ENCODE assay signal across 9 cellular contexts in the genomic region with DNA sequence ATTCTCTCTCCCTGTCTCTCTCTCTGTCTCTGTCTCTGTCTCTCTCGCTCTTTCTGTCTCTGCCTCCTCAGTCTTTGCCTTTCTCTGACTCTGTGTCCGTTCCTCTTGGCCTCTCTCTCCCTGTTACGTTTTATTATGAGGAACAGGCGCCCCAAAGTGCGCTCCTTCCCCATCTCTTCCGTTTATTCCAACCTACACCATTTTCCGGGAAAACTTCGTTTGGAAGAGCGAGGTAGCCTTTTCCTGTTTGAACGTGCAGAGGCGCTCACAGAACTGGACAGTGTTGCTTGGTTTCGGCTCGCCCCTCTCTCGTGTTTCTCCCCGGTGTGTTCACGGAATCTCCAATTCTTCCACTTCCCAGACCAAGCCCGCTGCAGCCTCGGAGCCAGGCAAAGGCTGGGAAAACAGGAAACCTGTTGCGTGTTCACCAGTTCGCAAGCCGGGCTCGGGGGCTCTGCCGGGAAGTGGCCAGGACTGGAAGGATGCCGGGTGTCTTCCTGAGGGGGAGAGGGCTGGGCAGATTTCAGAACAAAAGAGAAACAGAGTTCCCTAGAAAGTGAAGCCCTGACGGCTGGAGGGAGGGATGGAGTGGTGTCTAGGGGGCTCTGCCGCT. TPM values are rescaled to one million over a fixed set of nuclear protein-coding genes. Genes with fewer than 3 reads are reported as not detected.
A peak's percentile ranks its signal among the peaks of the same experiment; 100 is the strongest.
DNase-seq lines count a peak whose midpoint lies in the region; ATAC-seq and TF ChIP-seq lines count a peak whose summit lies in the region.
"Had no signal": no experiment of that assay in that cellular context is flagged by ENCODE, and none has a peak within 500 bp of the region (broad histone marks: within the 10 kb centered on the region; RNA-seq: fewer than 3 reads in every experiment).

No MANE protein-coding gene starts in this region.

- H3K4me1 Mint-ChIP-seq in naive B cell, result peaks cover 16 to 21% (median 18%) of the 10 kb centered on the region in 3 donors

- intact Hi-C loops in esophagus muscularis mucosa (cut with DNase I), result no loop called here

- peak; percentile 32 for ATAC-seq in RWPE2 (ENCODE audit: low read depth)
- no peak for ATAC-seq in naive B cell (ENCODE audit: low read depth in 2 of 2)
- no peak for ATAC-seq in GM18868 (IDR thresholded peaks at IDR 0.05; ENCODE audit: unreplicated experiment)

- H3K27me3 Mint-ChIP-seq in naive B cell, result peaks cover 41 to 61% (median 42%) of the 10 kb centered on the region in 3 donors

- TF ChIP-seq CTCF in RWPE2 (IDR thresholded peaks at IDR 0.05; ENCODE audit: poor library complexity, severe bottlenecking) (no peak), esophagus muscularis mucosa (IDR thresholded peaks at IDR 0.05) (no peak)

- H3K9me3 Mint-ChIP-seq in naive B cell, result peaks cover 0 to 4% (median 0%) of the 10 kb centered on the region in 7 donors

- TF ChIP-seq EP300 in esophagus muscularis mucosa (IDR thresholded peaks at IDR 0.05), result peak; percentile 51

- 1% methylated on average over 26 of the region's 26 CpGs for WGBS in esophagus muscularis mucosa

- H3K36me3 ChIP-seq in RWPE2 (ENCODE audit: low read depth) (no peaks in the 10 kb centered on the region), esophagus muscularis mucosa (no peaks in the 10 kb centered on the region)

- peak overlapping the region; percentile 82 to 99 (median 95) for H3K4me3 Mint-ChIP-seq in naive B cell

- peak overlapping the region; percentile 3 for H3K27ac ChIP-seq in RWPE2 (ENCODE audit: poor library complexity, severe bottlenecking)
- H3K27ac ChIP-seq in esophagus muscularis mucosa (replicated peaks in 1 of 4), result peak overlapping the region; percentile 76 to 87 (median 80)

- H3K4me3 ChIP-seq in RWPE2 (ENCODE audit: severe bottlenecking), result peak overlapping the region; percentile 76
- peak overlapping the region; percentile 71 to 82 (median 76) for H3K4me3 ChIP-seq in esophagus muscularis mucosa

- H3K9me3 ChIP-seq in RWPE2 (ENCODE audit: severe bottlenecking), result no peaks in the 10 kb centered on the region
- no peaks in the 10 kb centered on the region for H3K9me3 ChIP-seq in esophagus muscularis mucosa

- no peak for TF ChIP-seq POLR2A in esophagus muscularis mucosa (IDR thresholded peaks at IDR 0.05; ENCODE audit: low read depth)

- H3K27me3 ChIP-seq in RWPE2 (ENCODE audit: insufficient read depth, poor library complexity, severe bottlenecking), result no peaks in the 10 kb centered on the region
- H3K27me3 ChIP-seq in esophagus muscularis mucosa, result no peaks in the 10 kb centered on the region

- peak overlapping the region in 5 of 6 donors; percentile 44 to 87 (median 82) for H3K27ac Mint-ChIP-seq in naive B cell
- H3K27ac Mint-ChIP-seq: activated naive CD4-positive, alpha-beta T cell treated with anti-CD3 and anti-CD28 coated beads, Interleukin-2, amount 50 U/mL, for 72 hours had no signal

- H3K36me3 Mint-ChIP-seq in naive B cell, result no peaks in the 10 kb centered on the region
- H3K36me3 Mint-ChIP-seq: activated naive CD4-positive, alpha-beta T cell treated with anti-CD3 and anti-CD28 coated beads, Interleukin-2, amount 50 U/mL, for 72 hours had no signal

- peak; percentile 39 for DNase-seq in NCI-H1105 treated with DMSO at 0.1 percent for 48 hours (lab: John Stamatoyannopoulos, UW)
- DNase-seq in NCI-H1105 (lab: John Stamatoyannopoulos, UW), result no peak
- no peak for DNase-seq in RWPE2 (ENCODE audit: low spot score)
- DNase-seq in esophagus muscularis mucosa (ENCODE audit: extremely low spot score), result no peak
- DNase-seq in naive B cell, result no peak
- no peak for DNase-seq in COR-L47 (lab: John Stamatoyannopoulos, UW)
- no peak for DNase-seq in T1000 (lab: John Stamatoyannopoulos, UW)

- H3K4me1 ChIP-seq in RWPE2 (ENCODE audit: insufficient read depth, poor library complexity, severe bottlenecking) (peaks cover 7% of the 10 kb centered on the region), esophagus muscularis mucosa (peaks cover 4 to 23% (median 21%) of the 10 kb centered on the region in 4 donors)

RNA-seq across cellular contexts. Expression of a gene that starts 0.6 kb away (rescaled TPM):
- total RNA-seq in esophagus muscularis mucosa, result 10 to 100 TPM in 3 of 4 donors, 1 to 10 TPM in 1; 4.1 to 12.3 (median 10.7) TPM
- polyA plus RNA-seq in naive B cell (ENCODE audit: low read depth in 6 of 6), result 1 to 10 TPM in 1 of 6 donors, under 1 TPM in 5; 0.05 to 1.5 (median 0.65) TPM
